In genomic region chr7:128207609-128208008, GRCh38 we compare ENCODE assay signal across 7 cellular contexts. TPM values are rescaled to one million over a fixed set of nuclear protein-coding genes. Genes with fewer than 3 reads are reported as not detected.
"Had no signal": no experiment of that assay in that cellular context is flagged by ENCODE, and none has a peak within 500 bp of the region (broad histone marks: within the 10 kb centered on the region; RNA-seq: fewer than 3 reads in every experiment).

No MANE protein-coding gene starts in this region.

- H3K27ac Mint-ChIP-seq: HFFc6 had no signal

- H3K9me3 Mint-ChIP-seq: HFFc6 had no signal

- DNase-seq: GM23248, GOT3, HFFc6, IMR-90 had no signal

- H3K4me3 Mint-ChIP-seq: HFFc6 had no signal

RNA-seq across cellular contexts. Expression of gene LEP, which starts 33.5 kb away (rescaled TPM):
- total RNA-seq: H4, HFFc6, HT-29, IMR-90, K562 had no signal
